In genomic region chr1:19463204-19463803, GRCh38 we compare ENCODE assay signal across 11 cellular contexts. TPM values are rescaled to one million over a fixed set of nuclear protein-coding genes. Genes with fewer than 3 reads are reported as not detected.
DNase-seq lines count a peak whose midpoint lies in the region; ATAC-seq, FAIRE-seq and TF ChIP-seq lines count a peak whose summit lies in the region.
"Had no signal": no experiment of that assay in that cellular context is flagged by ENCODE, and none has a peak within 500 bp of the region (broad histone marks: within the 10 kb centered on the region; RNA-seq: fewer than 3 reads in every experiment).

No MANE protein-coding gene starts in this region.

- 0 out of 2 replicates have a peak overlapping the region, but pooled peaks have one; percentile 17 for H2BK12ac ChIP-seq in H1 (ENCODE audit: low read depth, low read length)

- no peak overlapping the region for H2BK15ac ChIP-seq in H1 (ENCODE audit: low read length)

- H3K9me3 ChIP-seq in BLaER1: peaks cover 6% of the 10 kb centered on the region; the same call in 1 of the 2 replicates
- no peaks in the 10 kb centered on the region for H3K9me3 ChIP-seq in H1 (ENCODE audit: insufficient read depth in 2 of 2, low read depth in 1 of 2, low read length in 1 of 2)
- no peaks in the 10 kb centered on the region for H3K9me3 ChIP-seq in PC-9 (ENCODE audit: insufficient read depth, low read depth)
- H3K9me3 ChIP-seq in mammary epithelial cell (replicated peaks; ENCODE audit: insufficient read depth, low read length): no peaks in the 10 kb centered on the region
- H3K9me3 ChIP-seq: breast epithelium had no signal

- no peak overlapping the region for H3K18ac ChIP-seq in H1 (ENCODE audit: extremely low read depth, low read length)

- H2BK120ac ChIP-seq in H1 (replicated peaks; ENCODE audit: low read depth, low read length): peak overlapping the region; percentile 14

- no peak overlapping the region for H3K14ac ChIP-seq in H1 (ENCODE audit: insufficient read length)

- no peak overlapping the region for H2BK5ac ChIP-seq in H1 (ENCODE audit: low read depth, low read length)

- TF ChIP-seq CTCF in H1 (IDR thresholded peaks at IDR 0.05; ENCODE audit: control extremely low read depth in 1 of 3, insufficient read depth in 1 of 3, low read depth in 1 of 3, low read length in 3 of 3) (no peak), PC-9 (conservative IDR thresholded peaks at IDR 0.05) (no peak), mammary epithelial cell (conservative IDR thresholded peaks at IDR 0.05 in 1 of 2, IDR thresholded peaks at IDR 0.05 in 1 of 2; ENCODE audit: extremely low read depth in 1 of 2, insufficient read depth in 1 of 2, low read depth in 1 of 2, low read length in 2 of 2) (no peak)

- no peak overlapping the region for H2AK5ac ChIP-seq in H1 (ENCODE audit: low read depth, low read length)

- H2AFZ ChIP-seq in H1 (ENCODE audit: low read length): no peak overlapping the region
- H2AFZ ChIP-seq in PC-9: no peak overlapping the region
- no peak overlapping the region for H2AFZ ChIP-seq in mammary epithelial cell (ENCODE audit: low read depth, low read length)

- H3K23me2 ChIP-seq in H1 (ENCODE audit: low read depth, low read length): no peaks in the 10 kb centered on the region

- TF ChIP-seq EP300 in H1 (IDR thresholded peaks at IDR 0.05; ENCODE audit: borderline replicate concordance in 1 of 2, low read depth in 2 of 2, low read length in 2 of 2): no peak

- H4K91ac ChIP-seq in H1 (replicated peaks; ENCODE audit: insufficient read length, low read length): no peak overlapping the region

- no peak overlapping the region for H3K23ac ChIP-seq in H1 (ENCODE audit: insufficient read length)

- peaks cover 23% of the 10 kb centered on the region; the same call in 1 of the 2 replicates for H3K36me3 ChIP-seq in BLaER1
- no peaks in the 10 kb centered on the region for H3K36me3 ChIP-seq in H1 (ENCODE audit: control insufficient read depth in 2 of 4, insufficient read depth in 4 of 4, low read length in 3 of 4)
- no peaks in the 10 kb centered on the region for H3K36me3 ChIP-seq in PC-9 (ENCODE audit: low read depth)
- peaks cover 3% of the 10 kb centered on the region for H3K36me3 ChIP-seq in mammary epithelial cell (ENCODE audit: insufficient read depth, low read length)
- H3K36me3 ChIP-seq: breast epithelium had no signal

- H3K56ac ChIP-seq in H1 (replicated peaks; ENCODE audit: insufficient read length, low read depth, low read length): no peak overlapping the region

- WGBS in H1 (ENCODE audit: extremely low coverage in 1 of 2, insufficient coverage in 1 of 2, insufficient read length in 1 of 2, insufficient replicate concordance in 2 of 2, low coverage in 1 of 2, low lambda C conversion rate in 2 of 2, missing lambda C conversion rate in 1 of 2), 2 experiments: 59% methylated on average over 4 of the region's 4 CpGs; no CpG with 5 or more reads in 1 of the 2 experiments
- WGBS in mammary epithelial cell (ENCODE audit: low coverage, missing lambda C conversion rate): 29% methylated on average over 4 of the region's 4 CpGs

- peaks cover 68% of the 10 kb centered on the region for H3K4me1 ChIP-seq in BLaER1
- H3K4me1 ChIP-seq in H1 (replicated peaks in 1 of 4; ENCODE audit: control insufficient read depth in 3 of 4, insufficient read depth in 4 of 4, low read length in 3 of 4): peaks cover 15 to 31% (median 27%) of the 10 kb centered on the region in 4 experiments
- no peaks in the 10 kb centered on the region for H3K4me1 ChIP-seq in PC-9 (replicated peaks; ENCODE audit: insufficient read depth)
- peaks cover 7% of the 10 kb centered on the region for H3K4me1 ChIP-seq in mammary epithelial cell (ENCODE audit: insufficient read depth, low read length)

- TF ChIP-seq POLR2A in H1 (IDR thresholded peaks at IDR 0.05; ENCODE audit: control extremely low read depth in 1 of 2, low read depth in 2 of 2, low read length in 2 of 2): no peak

- no peaks in the 10 kb centered on the region for H3K9me2 ChIP-seq in PC-9 (ENCODE audit: insufficient read depth)

- H3K27me3 ChIP-seq in BLaER1: no peaks in the 10 kb centered on the region
- H3K27me3 ChIP-seq in H1 (replicated peaks in 1 of 4; ENCODE audit: control insufficient read depth in 3 of 4, extremely low read depth in 1 of 4, insufficient read depth in 3 of 4, low read length in 3 of 4): no peaks in the 10 kb centered on the region
- H3K27me3 ChIP-seq in PC-9 (ENCODE audit: insufficient read depth, low read depth): no peaks in the 10 kb centered on the region
- no peaks in the 10 kb centered on the region for H3K27me3 ChIP-seq in mammary epithelial cell (ENCODE audit: insufficient read depth, low read length)
- H3K27me3 ChIP-seq: breast epithelium had no signal

- H3K4me3 ChIP-seq in BLaER1 (no peak overlapping the region), H1 (ENCODE audit: extremely low read depth in 1 of 4, insufficient read depth in 2 of 4, low read depth in 3 of 4, low read length in 4 of 4) (peak overlapping the region in 1 of 4 experiments; percentile 3; a peak in 1 of 8 replicates), PC-9 (no peak overlapping the region), mammary epithelial cell (replicated peaks in 1 of 3; ENCODE audit: insufficient read depth in 1 of 3, low read depth in 2 of 3, low read length in 3 of 3) (no peak overlapping the region)
- H3K4me3 ChIP-seq: breast epithelium had no signal

- intact Hi-C loops in PC-9 (cut with micrococcal nuclease; ENCODE audit: unreplicated experiment) (no loop called here), mammary epithelial cell (cut with micrococcal nuclease) (no loop called here)

- BruUV-seq in PC-9 (replicated peaks; lab: Mats Ljungman, UMichigan): no TSS peak
- BruUV-seq in mammary epithelial cell (replicated peaks; lab: Mats Ljungman, UMichigan): no TSS peak

- TF ChIP-seq RAD21 in H1 (IDR thresholded peaks at IDR 0.05 in 1 of 2, conservative IDR thresholded peaks at IDR 0.05 in 1 of 2; ENCODE audit: low read depth in 2 of 2, low read length in 2 of 2): no peak

- H4K5ac ChIP-seq in H1 (ENCODE audit: insufficient read length, low read depth, low read length): no peak overlapping the region

- no peak for FAIRE-seq in H1 (lab: Jason Lieb, UNC)

- no peaks in the 10 kb centered on the region for H3F3A ChIP-seq in PC-9 (ENCODE audit: insufficient read depth, low read depth)

- peak; percentile 11 for DNase-seq in RPMI8226
- no peak for DNase-seq in H1 (ENCODE audit: low read depth in 1 of 2, low spot score in 2 of 2)
- no peak for DNase-seq in PC-9
- DNase-seq in kidney tubule cell (ENCODE audit: low spot score): no peak
- DNase-seq in NCI-H446 treated with DMSO at 0.1 percent for 48 hours (lab: John Stamatoyannopoulos, UW): no peak
- DNase-seq in mammary epithelial cell: no peak
- DNase-seq: NCI-H1694 had no signal

- H3K9ac ChIP-seq in BLaER1 (0 out of 2 replicates have a peak overlapping the region, but pooled peaks have one; percentile 4), H1 (replicated peaks in 1 of 4; ENCODE audit: extremely low read depth in 1 of 4, low read depth in 3 of 4, low read length in 3 of 4) (no peak overlapping the region), mammary epithelial cell (ENCODE audit: insufficient read depth, low read length) (no peak overlapping the region)

- no peak overlapping the region for H4K8ac ChIP-seq in H1 (ENCODE audit: extremely low read depth, insufficient read depth, low read length)

- H3K27ac ChIP-seq in BLaER1 (peak overlapping the region; percentile 1; the same call in 1 of the 2 replicates), H1 (ENCODE audit: low read depth, low read length) (no peak overlapping the region), PC-9 (no peak overlapping the region), mammary epithelial cell (ENCODE audit: insufficient read depth, low read depth, low read length) (no peak overlapping the region)

- H3K4me2 ChIP-seq in BLaER1 (peak overlapping the region; percentile 76), H1 (ENCODE audit: insufficient read depth in 1 of 2, low read depth in 2 of 2, low read length in 2 of 2) (peak overlapping the region; percentile 28 to 33; a peak in 2 of 4 replicates), PC-9 (no peak overlapping the region), mammary epithelial cell (ENCODE audit: insufficient read depth, low read depth, low read length) (no peak overlapping the region)

- in situ Hi-C loops in mammary epithelial cell (cut with MboI; ENCODE audit: low sequenced_read_pairs in 2 of 2): no loop called here

- peak; percentile 62 for ATAC-seq in GM21447 (IDR thresholded peaks at IDR 0.05; ENCODE audit: unreplicated experiment)
- ATAC-seq: right cardiac atrium had no signal

- H2BK20ac ChIP-seq in H1 (ENCODE audit: low read length): no peak overlapping the region

- POLR2A ChIA-PET in H1 (lab: Charles Lee; ENCODE audit: partially characterized antibody) (interaction anchor here (1.5 kb wide), 1 partner anchor 11 kb away, joined by 3 read pairs; no protein-coding TSS in a partner anchor), PC-9 (lab: Charles Lee; ENCODE audit: unreplicated experiment) (no interaction called here)

- H3K79me2 ChIP-seq in H1 (ENCODE audit: control insufficient read depth in 1 of 2, insufficient read depth in 2 of 2, low read length in 2 of 2): peaks cover 11 to 92% of the 10 kb centered on the region in 2 experiments
- peaks cover 63% of the 10 kb centered on the region for H3K79me2 ChIP-seq in PC-9 (ENCODE audit: low read depth)
- peaks cover 95% of the 10 kb centered on the region for H3K79me2 ChIP-seq in mammary epithelial cell (ENCODE audit: insufficient read depth, low read length)

- H4K20me1 ChIP-seq in BLaER1: peaks cover 98% of the 10 kb centered on the region
- H4K20me1 ChIP-seq in H1 (replicated peaks in 1 of 2; ENCODE audit: control insufficient read depth in 1 of 2, insufficient read depth in 2 of 2, low read length in 2 of 2): peaks cover 43 to 52% of the 10 kb centered on the region in 2 experiments
- H4K20me1 ChIP-seq in PC-9 (ENCODE audit: insufficient read depth): peaks cover 15% of the 10 kb centered on the region; the same call in 1 of the 2 replicates
- peaks cover 7% of the 10 kb centered on the region for H4K20me1 ChIP-seq in mammary epithelial cell (ENCODE audit: insufficient read depth, low read length)

- H3K79me1 ChIP-seq in H1 (ENCODE audit: low read depth, low read length): peaks cover 42% of the 10 kb centered on the region

- CTCF ChIA-PET in H1 (lab: Charles Lee; ENCODE audit: partially characterized antibody): interaction anchor here (1.0 to 2.2 kb wide), 2 partner anchors 13 to 133 kb away, joined by 3 to 4 read pairs; no protein-coding TSS in a partner anchor
- CTCF ChIA-PET in PC-9 (lab: Charles Lee): no interaction called here
- CTCF ChIA-PET in mammary epithelial cell (lab: Charles Lee; ENCODE audit: low non-redundant PET): interaction anchor here (0.8 kb wide), 1 partner anchor 18 kb away, joined by 5 read pairs; no protein-coding TSS in a partner anchor

- dilution Hi-C loops in mammary epithelial cell (cut with HindIII; ENCODE audit: low sequenced_read_pairs): no loop called here

- no peak overlapping the region for H3K4ac ChIP-seq in H1 (replicated peaks; ENCODE audit: insufficient read length, low read depth, low read length)

RNA-seq across cellular contexts. Expression of gene CAPZB, which starts 22.0 kb away (rescaled TPM):
- 371 TPM in 2 replicates for total RNA-seq in H1 (2021; fragmentation: NEBNext Ultra II Directional; extraction: Animal tissue kit (Norgen Biotek cat#: 25700))
- polyA plus RNA-seq in H1 (2011; rRNA removed): 162 and 169 TPM in 2 replicates
- 237 TPM for polyA plus RNA-seq in H1 (2011; cell fraction: cytosol; rRNA removed)
- 112 TPM for polyA plus RNA-seq in H1 (2011; cell fraction: nucleus; rRNA removed)
- 353 to 393 TPM (median 375 TPM) in 4 replicates for polyA plus RNA-seq in H1 (2012, experiment 1 of 2)
- 493 TPM for polyA plus RNA-seq in H1 (2012, experiment 2 of 2)
- polyA plus RNA-seq in H1 (2013, experiment 1 of 2): 265 TPM
- 269 TPM for polyA plus RNA-seq in H1 (2013, experiment 2 of 2)
- 118 and 122 TPM in 2 replicates for polyA minus RNA-seq in H1 (2011; rRNA and poly(A)+ RNA removed)
- polyA minus RNA-seq in H1 (2011; cell fraction: cytosol; rRNA and poly(A)+ RNA removed): 88.9 TPM
- polyA minus RNA-seq in H1 (2011; cell fraction: nucleus; rRNA and poly(A)+ RNA removed): 42.8 TPM
- 222 and 274 TPM in 2 replicates for total RNA-seq in PC-9 (2021)
- total RNA-seq in mammary epithelial cell: 100 to 1,000 TPM; 134 to 309 TPM
- polyA plus RNA-seq in mammary epithelial cell: 337 TPM
- 222 TPM for polyA minus RNA-seq in mammary epithelial cell

Comparison
In these comparisons a context has a peak if more than half of its experiments do, and no peak if none do; other contexts are left out.
1. H3K4me2 ChIP-seq: peak in BLaER1 (single experiment) and H1 (2 of 2); none in PC-9 (single experiment) and mammary epithelial cell (single experiment).